Comparison of ENCODE assay signal across 13 cellular contexts in genomic region chr17:42522798-42523278, GRCh38. TPM values are rescaled to one million over a fixed set of nuclear protein-coding genes. Genes with fewer than 3 reads are reported as not detected.
A peak's percentile ranks its signal among the peaks of the same experiment; 100 is the strongest.
DNase-seq lines count a peak whose midpoint lies in the region; ATAC-seq and TF ChIP-seq lines count a peak whose summit lies in the region.
"Had no signal": no experiment of that assay in that cellular context is flagged by ENCODE, and none has a peak within 500 bp of the region (broad histone marks: within the 10 kb centered on the region; RNA-seq: fewer than 3 reads in every experiment).

No MANE protein-coding gene starts in this region.

- WGBS in right lobe of liver (ENCODE audit: insufficient coverage, low coverage, low lambda C conversion rate, missing lambda C conversion rate), result 100% methylated on average over 2 of the region's 8 CpGs
- WGBS in smooth muscle cell (ENCODE audit: low lambda C conversion rate), result 98% methylated on average over 8 of the region's 8 CpGs

- H3K4me1 ChIP-seq in right lobe of liver (peaks cover 0 to 63% (median 20%) of the 10 kb centered on the region in 4 donors), smooth muscle cell (ENCODE audit: low read depth) (peaks cover 36% of the 10 kb centered on the region)
- H3K4me1 ChIP-seq in CD8-positive, alpha-beta memory T cell (ENCODE audit: insufficient read depth, low read length), result no peaks in the 10 kb centered on the region

- no peaks in the 10 kb centered on the region for H3K9me3 Mint-ChIP-seq in activated CD4-positive, alpha-beta T cell treated with anti-CD3 and anti-CD28 coated beads for 36 hours (ENCODE audit: low read depth)
- no peaks in the 10 kb centered on the region for H3K9me3 Mint-ChIP-seq in CD8-positive, alpha-beta memory T cell
- no peaks in the 10 kb centered on the region for H3K9me3 Mint-ChIP-seq in activated T-helper 1 cell treated with anti-CD3 and anti-CD28 coated beads, Interleukin-12 subunit alpha, Interleukin-12 subunit beta, Interleukin-2, Interleukin-4 antibody, amounts not matched to agents 30 ng/mL and 10 ng/mL and 1 ng/mL, durations not matched to agents 14 hours and 24 hours and 36 hours
- H3K9me3 Mint-ChIP-seq: activated CD4-positive, alpha-beta T cell treated with anti-CD3 and anti-CD28 coated beads, Interleukin-2, amount 10 ng/mL, durations not matched to agents 24 days and 14 days; T-helper 1 cell treated with Interleukin-12 subunit alpha and Interleukin-12 subunit beta and Interleukin-4 antibody, amounts not matched to agents 30 μg/mL and 1 μg/mL, for 36 hours had no signal

- H3K27me3 Mint-ChIP-seq in activated CD4-positive, alpha-beta T cell treated with anti-CD3 and anti-CD28 coated beads for 36 hours, result peaks cover 2% of the 10 kb centered on the region
- peaks cover 0 to 3% of the 10 kb centered on the region in 2 donors for H3K27me3 Mint-ChIP-seq in CD8-positive, alpha-beta memory T cell
- H3K27me3 Mint-ChIP-seq in activated T-helper 1 cell treated with anti-CD3 and anti-CD28 coated beads, Interleukin-12 subunit alpha, Interleukin-12 subunit beta, Interleukin-2, Interleukin-4 antibody, amounts not matched to agents 30 ng/mL and 10 ng/mL and 1 ng/mL, durations not matched to agents 14 hours and 24 hours and 36 hours (ENCODE audit: insufficient read depth), result peaks cover 7% of the 10 kb centered on the region

- no peak overlapping the region for H3K27ac Mint-ChIP-seq in activated CD4-positive, alpha-beta T cell treated with anti-CD3 and anti-CD28 coated beads for 36 hours
- H3K27ac Mint-ChIP-seq in CD8-positive, alpha-beta memory T cell, result peak overlapping the region in 1 of 8 donors; percentile 58
- H3K27ac Mint-ChIP-seq in activated T-helper 1 cell treated with anti-CD3 and anti-CD28 coated beads, Interleukin-12 subunit alpha, Interleukin-12 subunit beta, Interleukin-2, Interleukin-4 antibody, amounts not matched to agents 30 ng/mL and 10 ng/mL and 1 ng/mL, durations not matched to agents 14 hours and 24 hours and 36 hours, result no peak overlapping the region
- H3K27ac Mint-ChIP-seq: activated CD4-positive, alpha-beta T cell treated with anti-CD3 and anti-CD28 coated beads, Interleukin-2, amount 10 ng/mL, durations not matched to agents 24 days and 14 days; T-helper 1 cell treated with Interleukin-12 subunit alpha and Interleukin-12 subunit beta and Interleukin-4 antibody, amounts not matched to agents 30 μg/mL and 1 μg/mL, for 36 hours had no signal

- H3K9me3 ChIP-seq in right lobe of liver, result no peaks in the 10 kb centered on the region
- no peaks in the 10 kb centered on the region for H3K9me3 ChIP-seq in smooth muscle cell (replicated peaks; ENCODE audit: low read depth)
- H3K9me3 ChIP-seq in CD8-positive, alpha-beta memory T cell (ENCODE audit: low read length), result no peaks in the 10 kb centered on the region
- H3K9me3 ChIP-seq: MG63 had no signal

- H3K79me2 ChIP-seq in smooth muscle cell (ENCODE audit: low read depth), result no peaks in the 10 kb centered on the region

- peaks cover 15% of the 10 kb centered on the region for H3K4me1 Mint-ChIP-seq in activated CD4-positive, alpha-beta T cell treated with anti-CD3 and anti-CD28 coated beads for 36 hours
- peaks cover 10 to 19% (median 16%) of the 10 kb centered on the region in 3 donors for H3K4me1 Mint-ChIP-seq in CD8-positive, alpha-beta memory T cell
- H3K4me1 Mint-ChIP-seq in activated T-helper 1 cell treated with anti-CD3 and anti-CD28 coated beads, Interleukin-12 subunit alpha, Interleukin-12 subunit beta, Interleukin-2, Interleukin-4 antibody, amounts not matched to agents 30 ng/mL and 10 ng/mL and 1 ng/mL, durations not matched to agents 14 hours and 24 hours and 36 hours (ENCODE audit: low read depth), result peaks cover 6% of the 10 kb centered on the region

- no peak overlapping the region for H3K9ac ChIP-seq in smooth muscle cell (ENCODE audit: low read depth)

- TF ChIP-seq CTCF in right lobe of liver (IDR thresholded peaks at IDR 0.05) (no peak), smooth muscle cell (IDR thresholded peaks at IDR 0.05; ENCODE audit: borderline replicate concordance, insufficient read depth, poor library complexity, severe bottlenecking) (no peak)

- POLR2A ChIA-PET in activated CD4-positive, alpha-beta T cell treated with anti-CD3 and anti-CD28 coated beads for 36 hours (lab: Charles Lee), result no interaction called here
- POLR2A ChIA-PET in CD8-positive, alpha-beta memory T cell (lab: Charles Lee), result no interaction called here

- CTCF ChIA-PET in activated CD4-positive, alpha-beta T cell treated with anti-CD3 and anti-CD28 coated beads for 36 hours (lab: Charles Lee), result interaction anchor here (0.7 kb wide), 1 partner anchor 1698 kb away, joined by 3 read pairs; no protein-coding TSS in a partner anchor
- CTCF ChIA-PET in CD8-positive, alpha-beta memory T cell (lab: Charles Lee), result no interaction called here

- intact Hi-C loops in right lobe of liver (cut with DNase I), result no loop called here
- intact Hi-C loops in activated CD4-positive, alpha-beta T cell treated with anti-CD3 and anti-CD28 coated beads for 36 hours (cut with DNase I, micrococcal nuclease), result no loop called here
- intact Hi-C loops in activated T-helper 1 cell treated with anti-CD3 and anti-CD28 coated beads, Interleukin-12 subunit alpha, Interleukin-12 subunit beta, Interleukin-2, Interleukin-4 antibody, amounts not matched to agents 30 ng/mL and 10 ng/mL and 1 ng/mL, durations not matched to agents 14 hours and 24 hours and 36 hours (cut with micrococcal nuclease), result no loop called here

- no peak overlapping the region for H3K4me2 ChIP-seq in smooth muscle cell

- H4K20me1 ChIP-seq in smooth muscle cell (ENCODE audit: low read depth), result no peaks in the 10 kb centered on the region

- H3K27ac ChIP-seq in cingulate gyrus (ENCODE audit: low read depth, low read length), result peak overlapping the region; percentile 95
- H3K27ac ChIP-seq in right lobe of liver, result peak overlapping the region; percentile 29 to 89 (median 77)
- peak overlapping the region; percentile 98 for H3K27ac ChIP-seq in smooth muscle cell (ENCODE audit: low read depth)
- H3K27ac ChIP-seq in CD8-positive, alpha-beta memory T cell (ENCODE audit: low read depth, low read length), result no peak overlapping the region

- H3K36me3 Mint-ChIP-seq in activated CD4-positive, alpha-beta T cell treated with anti-CD3 and anti-CD28 coated beads for 36 hours (ENCODE audit: low read depth), result peaks cover 11% of the 10 kb centered on the region
- peaks cover 0 to 1% (median 0%) of the 10 kb centered on the region in 3 donors for H3K36me3 Mint-ChIP-seq in CD8-positive, alpha-beta memory T cell
- peaks cover 11% of the 10 kb centered on the region for H3K36me3 Mint-ChIP-seq in activated T-helper 1 cell treated with anti-CD3 and anti-CD28 coated beads, Interleukin-12 subunit alpha, Interleukin-12 subunit beta, Interleukin-2, Interleukin-4 antibody, amounts not matched to agents 30 ng/mL and 10 ng/mL and 1 ng/mL, durations not matched to agents 14 hours and 24 hours and 36 hours (ENCODE audit: low read depth)

- H3K4me3 ChIP-seq in right lobe of liver (no peak overlapping the region), smooth muscle cell (no peak overlapping the region)
- no peak overlapping the region for H3K4me3 ChIP-seq in CD8-positive, alpha-beta memory T cell (ENCODE audit: low read length)
- H3K4me3 ChIP-seq: MG63 had no signal

- no peaks in the 10 kb centered on the region for H3K36me3 ChIP-seq in right lobe of liver
- H3K36me3 ChIP-seq in smooth muscle cell (ENCODE audit: low read depth), result no peaks in the 10 kb centered on the region
- no peaks in the 10 kb centered on the region for H3K36me3 ChIP-seq in CD8-positive, alpha-beta memory T cell (ENCODE audit: insufficient read depth, low read length)
- H3K36me3 ChIP-seq: brain microvascular endothelial cell had no signal

- no peak overlapping the region for H2AFZ ChIP-seq in smooth muscle cell (ENCODE audit: low read depth)

- ATAC-seq in right lobe of liver, result no peak
- no peak for ATAC-seq in activated CD4-positive, alpha-beta T cell treated with anti-CD3 and anti-CD28 coated beads for 36 hours

- no peak overlapping the region for H3K4me3 Mint-ChIP-seq in activated CD4-positive, alpha-beta T cell treated with anti-CD3 and anti-CD28 coated beads for 36 hours
- no peak overlapping the region for H3K4me3 Mint-ChIP-seq in CD8-positive, alpha-beta memory T cell
- H3K4me3 Mint-ChIP-seq in activated T-helper 1 cell treated with anti-CD3 and anti-CD28 coated beads, Interleukin-12 subunit alpha, Interleukin-12 subunit beta, Interleukin-2, Interleukin-4 antibody, amounts not matched to agents 30 ng/mL and 10 ng/mL and 1 ng/mL, durations not matched to agents 14 hours and 24 hours and 36 hours, result no peak overlapping the region
- H3K4me3 Mint-ChIP-seq: activated CD4-positive, alpha-beta T cell treated with anti-CD3 and anti-CD28 coated beads, Interleukin-2, amount 10 ng/mL, durations not matched to agents 24 days and 14 days; T-helper 1 cell treated with Interleukin-12 subunit alpha and Interleukin-12 subunit beta and Interleukin-4 antibody, amounts not matched to agents 30 μg/mL and 1 μg/mL, for 36 hours had no signal

- no peaks in the 10 kb centered on the region for H3K27me3 ChIP-seq in right lobe of liver
- H3K27me3 ChIP-seq in smooth muscle cell (ENCODE audit: low read depth), result no peaks in the 10 kb centered on the region
- no peaks in the 10 kb centered on the region for H3K27me3 ChIP-seq in CD8-positive, alpha-beta memory T cell (ENCODE audit: insufficient read depth, low read length, poor library complexity, severe bottlenecking)
- H3K27me3 ChIP-seq: brain microvascular endothelial cell, MG63 had no signal

- peak; percentile 25 for DNase-seq in D341Med (ENCODE audit: low spot score)
- DNase-seq in right lobe of liver, result no peak
- no peak for DNase-seq in smooth muscle cell (lab: John Stamatoyannopoulos, UW; ENCODE audit: unreplicated experiment)
- DNase-seq in stimulated activated CD8-positive, alpha-beta memory T cell treated with anti-CD3 and anti-CD28 coated beads, Interleukin-4, amount 100 ng/mL, for 48 hours, result no peak
- DNase-seq in activated CD4-positive, alpha-beta T cell treated with anti-CD3 and anti-CD28 coated beads for 36 hours, result no peak
- no peak for DNase-seq in CD8-positive, alpha-beta memory T cell
- no peak for DNase-seq in activated T-helper 1 cell treated with anti-CD3 and anti-CD28 coated beads, Interleukin-12 subunit alpha, Interleukin-12 subunit beta, Interleukin-2, Interleukin-4 antibody, amounts not matched to agents 30 ng/mL and 10 ng/mL and 1 ng/mL, durations not matched to agents 14 hours and 24 hours and 36 hours (ENCODE audit: low spot score)
- DNase-seq: activated CD4-positive, alpha-beta T cell treated with anti-CD3 and anti-CD28 coated beads, Interleukin-2, amount 10 ng/mL, durations not matched to agents 24 days and 14 days; brain microvascular endothelial cell; H7; MG63 had no signal

- no peak for TF ChIP-seq POLR2A in right lobe of liver (IDR thresholded peaks at IDR 0.05)

- H3F3A ChIP-seq in smooth muscle cell (ENCODE audit: low read depth), result peaks cover 6% of the 10 kb centered on the region

RNA-seq across cellular contexts. Expression of gene NAGLU, which starts 13.2 kb away (rescaled TPM):
- total RNA-seq in right lobe of liver (10 to 100 TPM; 36.4 to 81.6 (median 43.7) TPM), smooth muscle cell (23.0 and 27.2 TPM in 2 replicates)
- polyA plus RNA-seq in smooth muscle cell, result 39.9 and 51.6 TPM in 2 replicates
- total RNA-seq in activated CD4-positive, alpha-beta T cell treated with anti-CD3 and anti-CD28 coated beads for 36 hours, result 10 to 100 TPM in 1 of 2 experiments, 1 to 10 TPM in 1; 9.7 to 12.5 TPM
- total RNA-seq in CD8-positive, alpha-beta memory T cell, result 10 to 100 TPM; 15.8 to 17.4 TPM
- polyA plus RNA-seq in CD8-positive, alpha-beta memory T cell, result 17.0 TPM
- total RNA-seq in activated T-helper 1 cell treated with anti-CD3 and anti-CD28 coated beads, Interleukin-12 subunit alpha, Interleukin-12 subunit beta, Interleukin-2, Interleukin-4 antibody, amounts not matched to agents 30 ng/mL and 10 ng/mL and 1 ng/mL, durations not matched to agents 14 hours and 24 hours and 36 hours, result 18.2 and 20.8 TPM in 2 replicates

RNA-seq across cellular contexts. Expression of gene HSD17B1, which starts 29.9 kb away (rescaled TPM):
- total RNA-seq in right lobe of liver (1 to 10 TPM in 1 of 6 experiments, under 1 TPM in 5; 0.31 to 1.1 (median 0.87) TPM), smooth muscle cell (0.40 TPM in 1 of 2 replicates, not detected in the other)
- 3.3 and 3.5 TPM in 2 replicates for polyA plus RNA-seq in smooth muscle cell
- under 1 TPM; 0.35 to 0.41 TPM for total RNA-seq in activated CD4-positive, alpha-beta T cell treated with anti-CD3 and anti-CD28 coated beads for 36 hours
- under 1 TPM; 0.29 to 0.37 TPM for total RNA-seq in CD8-positive, alpha-beta memory T cell
- 0.48 TPM for polyA plus RNA-seq in CD8-positive, alpha-beta memory T cell
- total RNA-seq in activated T-helper 1 cell treated with anti-CD3 and anti-CD28 coated beads, Interleukin-12 subunit alpha, Interleukin-12 subunit beta, Interleukin-2, Interleukin-4 antibody, amounts not matched to agents 30 ng/mL and 10 ng/mL and 1 ng/mL, durations not matched to agents 14 hours and 24 hours and 36 hours, result 0.49 and 0.78 TPM in 2 replicates

RNA-seq across cellular contexts. Expression of gene COASY, which starts 39.1 kb away (rescaled TPM):
- total RNA-seq in right lobe of liver (10 to 100 TPM; 48.1 to 70.5 (median 60.9) TPM), smooth muscle cell (16.0 and 23.2 TPM in 2 replicates)
- 65.0 and 68.2 TPM in 2 replicates for polyA plus RNA-seq in smooth muscle cell
- total RNA-seq in activated CD4-positive, alpha-beta T cell treated with anti-CD3 and anti-CD28 coated beads for 36 hours, result 100 to 1,000 TPM in 1 of 2 experiments, 10 to 100 TPM in 1; 83.3 to 105 TPM
- 100 to 1,000 TPM; 103 to 107 TPM for total RNA-seq in CD8-positive, alpha-beta memory T cell
- 65.6 TPM for polyA plus RNA-seq in CD8-positive, alpha-beta memory T cell
- total RNA-seq in activated T-helper 1 cell treated with anti-CD3 and anti-CD28 coated beads, Interleukin-12 subunit alpha, Interleukin-12 subunit beta, Interleukin-2, Interleukin-4 antibody, amounts not matched to agents 30 ng/mL and 10 ng/mL and 1 ng/mL, durations not matched to agents 14 hours and 24 hours and 36 hours, result 93.1 and 95.4 TPM in 2 replicates

RNA-seq across cellular contexts. Expression of gene MLX, which starts 44.1 kb away (rescaled TPM):
- total RNA-seq in right lobe of liver (10 to 100 TPM; 34.5 to 46.2 (median 35.2) TPM), smooth muscle cell (21.6 and 30.1 TPM in 2 replicates)
- 21.1 and 26.4 TPM in 2 replicates for polyA plus RNA-seq in smooth muscle cell
- total RNA-seq in activated CD4-positive, alpha-beta T cell treated with anti-CD3 and anti-CD28 coated beads for 36 hours, result 10 to 100 TPM; 38.7 to 40.7 TPM
- 10 to 100 TPM; 61.8 to 62.3 TPM for total RNA-seq in CD8-positive, alpha-beta memory T cell
- 52.1 TPM for polyA plus RNA-seq in CD8-positive, alpha-beta memory T cell
- total RNA-seq in activated T-helper 1 cell treated with anti-CD3 and anti-CD28 coated beads, Interleukin-12 subunit alpha, Interleukin-12 subunit beta, Interleukin-2, Interleukin-4 antibody, amounts not matched to agents 30 ng/mL and 10 ng/mL and 1 ng/mL, durations not matched to agents 14 hours and 24 hours and 36 hours, result 74.1 and 75.4 TPM in 2 replicates

RNA-seq across cellular contexts. Expression of gene PSMC3IP, which starts 54.7 kb away (rescaled TPM):
- total RNA-seq in right lobe of liver (1 to 10 TPM in 2 of 6 experiments, under 1 TPM in 4; 0.26 to 2.4 (median 0.76) TPM), smooth muscle cell (5.2 and 5.3 TPM in 2 replicates)
- polyA plus RNA-seq in smooth muscle cell, result 7.7 and 10.0 TPM in 2 replicates
- 10 to 100 TPM; 27.0 to 28.9 TPM for total RNA-seq in activated CD4-positive, alpha-beta T cell treated with anti-CD3 and anti-CD28 coated beads for 36 hours
- total RNA-seq in CD8-positive, alpha-beta memory T cell, result 10 to 100 TPM; 35.9 to 36.2 TPM
- polyA plus RNA-seq in CD8-positive, alpha-beta memory T cell, result 0.83 TPM
- total RNA-seq in activated T-helper 1 cell treated with anti-CD3 and anti-CD28 coated beads, Interleukin-12 subunit alpha, Interleukin-12 subunit beta, Interleukin-2, Interleukin-4 antibody, amounts not matched to agents 30 ng/mL and 10 ng/mL and 1 ng/mL, durations not matched to agents 14 hours and 24 hours and 36 hours, result 27.6 and 31.5 TPM in 2 replicates
